Comparison of ENCODE assay signal across 10 cellular contexts in genomic region chr7:150435390-150436073, GRCh38. TPM values are rescaled to one million over a fixed set of nuclear protein-coding genes. Genes with fewer than 3 reads are reported as not detected.
DNase-seq lines count a peak whose midpoint lies in the region; ATAC-seq and TF ChIP-seq lines count a peak whose summit lies in the region.
"Had no signal": no experiment of that assay in that cellular context is flagged by ENCODE, and none has a peak within 500 bp of the region (broad histone marks: within the 10 kb centered on the region; RNA-seq: fewer than 3 reads in every experiment).

No MANE protein-coding gene starts in this region.

- no peaks in the 10 kb centered on the region for H3K36me3 Mint-ChIP-seq in CD4-positive, CD25-positive, alpha-beta regulatory T cell
- peaks cover 5% of the 10 kb centered on the region for H3K36me3 Mint-ChIP-seq in activated naive CD8-positive, alpha-beta T cell treated with anti-CD3 and anti-CD28 coated beads for 36 hours
- H3K36me3 Mint-ChIP-seq: T-cell had no signal

- no peaks in the 10 kb centered on the region for H3K9me3 ChIP-seq in CD4-positive, CD25-positive, alpha-beta regulatory T cell (ENCODE audit: control insufficient read depth in 2 of 2, low read length in 2 of 2)
- H3K9me3 ChIP-seq in A673 (ENCODE audit: low read depth, low read length, poor library complexity, severe bottlenecking) = no peaks in the 10 kb centered on the region

- H3K4me1 ChIP-seq in CD4-positive, CD25-positive, alpha-beta regulatory T cell (ENCODE audit: control insufficient read depth, insufficient read depth, low read length, poor library complexity, severe bottlenecking) = no peaks in the 10 kb centered on the region
- no peaks in the 10 kb centered on the region for H3K4me1 ChIP-seq in A673 (ENCODE audit: insufficient read depth, low read length, poor library complexity, severe bottlenecking)

- H3K27ac ChIP-seq in CD4-positive, CD25-positive, alpha-beta regulatory T cell (ENCODE audit: insufficient read depth, low read length, poor library complexity, severe bottlenecking) = no peak overlapping the region
- H3K27ac ChIP-seq in A673 (ENCODE audit: low read depth, low read length, poor library complexity, severe bottlenecking) = no peak overlapping the region

- peak; percentile 56 to 57 for ATAC-seq in CD4-positive, CD25-positive, alpha-beta regulatory T cell (ENCODE audit: low read depth in 2 of 2)
- ATAC-seq in GM19372 (IDR thresholded peaks at IDR 0.05; ENCODE audit: low read depth, unreplicated experiment) (peak; percentile 86), HG03139 (IDR thresholded peaks at IDR 0.05; ENCODE audit: unreplicated experiment) (peak; percentile 86)

- H3K27ac Mint-ChIP-seq in CD4-positive, CD25-positive, alpha-beta regulatory T cell = peak overlapping the region in 2 of 3 donors; percentile 34 to 80
- H3K27ac Mint-ChIP-seq in activated naive CD8-positive, alpha-beta T cell treated with anti-CD3 and anti-CD28 coated beads for 36 hours = peak overlapping the region; percentile 38

- intact Hi-C loops in A673 (cut with micrococcal nuclease; ENCODE audit: unreplicated experiment) = no loop called here

- CTCF ChIA-PET in A673 (lab: Charles Lee) = interaction anchor here (0.6 kb wide), 1 partner anchor 15 kb away, joined by 5 read pairs; the partner anchor contains the start of gene GIMAP8

- no peak overlapping the region for H3K4me3 Mint-ChIP-seq in CD4-positive, CD25-positive, alpha-beta regulatory T cell
- H3K4me3 Mint-ChIP-seq in activated naive CD8-positive, alpha-beta T cell treated with anti-CD3 and anti-CD28 coated beads for 36 hours = no peak overlapping the region
- H3K4me3 Mint-ChIP-seq: T-cell had no signal

- TF ChIP-seq POLR2A in erythroblast (IDR thresholded peaks at IDR 0.05; ENCODE audit: low read length) = no peak

- H3K9me3 Mint-ChIP-seq in CD4-positive, CD25-positive, alpha-beta regulatory T cell = peaks cover 0 to 1% (median 0%) of the 10 kb centered on the region in 7 donors
- H3K9me3 Mint-ChIP-seq in activated naive CD8-positive, alpha-beta T cell treated with anti-CD3 and anti-CD28 coated beads for 36 hours = peaks cover 9% of the 10 kb centered on the region
- H3K9me3 Mint-ChIP-seq: T-cell had no signal

- BruUV-seq in A673 (replicated peaks; lab: Mats Ljungman, UMichigan) = no TSS peak

- no peaks in the 10 kb centered on the region for H3K36me3 ChIP-seq in CD4-positive, CD25-positive, alpha-beta regulatory T cell (ENCODE audit: control insufficient read depth, insufficient read depth, low read length)
- H3K36me3 ChIP-seq in A673 (ENCODE audit: insufficient read depth, low read length, poor library complexity, severe bottlenecking) = no peaks in the 10 kb centered on the region

- TF ChIP-seq CTCF in A673 (conservative IDR thresholded peaks at IDR 0.05; ENCODE audit: low read depth, low read length) = no peak

- no peak overlapping the region for H3K4me3 ChIP-seq in CD4-positive, CD25-positive, alpha-beta regulatory T cell (ENCODE audit: low read depth, low read length)
- no peak overlapping the region for H3K4me3 ChIP-seq in A673 (ENCODE audit: low read depth, low read length, poor library complexity, severe bottlenecking)

- POLR2A ChIA-PET in A673 (lab: Charles Lee; ENCODE audit: low non-redundant PET) = no interaction called here

- peaks cover 23% of the 10 kb centered on the region for H3K27me3 Mint-ChIP-seq in CD4-positive, CD25-positive, alpha-beta regulatory T cell
- peaks cover 6% of the 10 kb centered on the region for H3K27me3 Mint-ChIP-seq in activated naive CD8-positive, alpha-beta T cell treated with anti-CD3 and anti-CD28 coated beads for 36 hours

- H3K4me1 Mint-ChIP-seq in CD4-positive, CD25-positive, alpha-beta regulatory T cell = peaks cover 0 to 14% (median 8%) of the 10 kb centered on the region in 4 donors
- H3K4me1 Mint-ChIP-seq in activated naive CD8-positive, alpha-beta T cell treated with anti-CD3 and anti-CD28 coated beads for 36 hours = peaks cover 34% of the 10 kb centered on the region

- H3K27me3 ChIP-seq in CD4-positive, CD25-positive, alpha-beta regulatory T cell (ENCODE audit: control insufficient read depth, insufficient read depth, low read length) = no peaks in the 10 kb centered on the region
- no peaks in the 10 kb centered on the region for H3K27me3 ChIP-seq in A673 (replicated peaks; ENCODE audit: insufficient read depth, low read depth, low read length, poor library complexity)

- DNase-seq in CD4-positive, CD25-positive, alpha-beta regulatory T cell = no peak
- DNase-seq in activated naive CD8-positive, alpha-beta T cell treated with anti-CD3 and anti-CD28 coated beads for 36 hours = no peak
- DNase-seq in NCI-H187 treated with DMSO at 0.1 percent for 48 hours (lab: John Stamatoyannopoulos, UW) (no peak), A673 (ENCODE audit: low spot score) (no peak), NCI-H446 treated with DMSO at 0.1 percent for 48 hours (lab: John Stamatoyannopoulos, UW) (no peak), erythroblast (lab: John Stamatoyannopoulos, UW) (no peak)

RNA-seq across cellular contexts. Expression of gene GIMAP8, which starts 14.9 kb away (rescaled TPM):
- 8.0 TPM for total RNA-seq in CD4-positive, CD25-positive, alpha-beta regulatory T cell
- 10 to 100 TPM; 11.3 to 30.8 (median 18.4) TPM for polyA plus RNA-seq in CD4-positive, CD25-positive, alpha-beta regulatory T cell
- total RNA-seq in activated naive CD8-positive, alpha-beta T cell treated with anti-CD3 and anti-CD28 coated beads for 36 hours = 10 to 100 TPM; 11.1 to 11.9 TPM
- total RNA-seq in A673 (2021) = 0.07 TPM in 1 of 2 replicates, not detected in the other
- total RNA-seq: Daoy had no signal

RNA-seq across cellular contexts. Expression of gene ZNF775, which starts 56.4 kb away (rescaled TPM):
- total RNA-seq in CD4-positive, CD25-positive, alpha-beta regulatory T cell = 2.9 TPM
- polyA plus RNA-seq in CD4-positive, CD25-positive, alpha-beta regulatory T cell = 1 to 10 TPM; 2.2 to 7.6 (median 4.1) TPM
- total RNA-seq in activated naive CD8-positive, alpha-beta T cell treated with anti-CD3 and anti-CD28 coated beads for 36 hours = 1 to 10 TPM; 3.7 to 4.0 TPM
- total RNA-seq in A673 (2021) = 12.1 and 14.3 TPM in 2 replicates
